ENCODE assay signal across 1 cellular context in genomic region chr6:148306287-148306686, GRCh38.
TF ChIP-seq lines count a peak whose summit lies in the region.

No MANE protein-coding gene starts in this region.

TF ChIP-seq in H1, 55 proteins besides CTCF, POLR2A, EP300 and RAD21:
- no peak for TF ChIP-seq GTF2F1 (IDR thresholded peaks at IDR 0.05; ENCODE audit: borderline replicate concordance, low read depth, low read length)
